27 cellular contexts compared by ENCODE assay signal in genomic region chr12:83796527-83796926, GRCh38.
"Had no signal": no experiment of that assay in that cellular context is flagged by ENCODE, and none has a peak within 500 bp of the region (broad histone marks: within the 10 kb centered on the region; RNA-seq: fewer than 3 reads in every experiment).

No MANE protein-coding gene starts in this region.

- H3K27me3 ChIP-seq: adrenal gland, cardiac muscle cell, heart right ventricle, suprapubic skin, tibial nerve had no signal

- H3K9me3 Mint-ChIP-seq: activated B cell treated with CpG ODN at 0.5 μM for 24 hours; brain; T-helper 2 cell treated with Interferon-gamma antibody and Interleukin-4, amounts not matched to agents 5 μg/mL and 100 μg/mL, for 36 hours had no signal

- H3K4me1 Mint-ChIP-seq: activated B cell treated with CpG ODN at 0.5 μM for 24 hours; naive thymus-derived CD4-positive, alpha-beta T cell had no signal

- H3K4me3 Mint-ChIP-seq: activated B cell treated with CpG ODN at 0.5 μM for 24 hours; activated naive CD8-positive, alpha-beta T cell; activated T-cell treated with anti-CD3 and anti-CD28 coated beads, Interleukin-2, amount 50 U/mL, for 72 hours; brain; effector memory CD8-positive, alpha-beta T cell; naive thymus-derived CD4-positive, alpha-beta T cell; T-helper 2 cell treated with Interferon-gamma antibody and Interleukin-4, amounts not matched to agents 5 μg/mL and 100 μg/mL, for 36 hours had no signal

- ATAC-seq: activated T-cell treated with anti-CD3 and anti-CD28 coated beads, Interleukin-2, amount 50 U/mL, for 72 hours; effector memory CD8-positive, alpha-beta T cell; heart right ventricle; left cardiac atrium; naive thymus-derived CD4-positive, alpha-beta T cell; right cardiac atrium had no signal

- H3K9me3 ChIP-seq: adrenal gland, heart right ventricle, suprapubic skin, tibial nerve had no signal

- H3K4me1 ChIP-seq: adrenal gland, heart right ventricle, suprapubic skin, tibial nerve had no signal

- H3K36me3 ChIP-seq: adrenal gland, cardiac muscle cell, heart right ventricle, suprapubic skin, tibial nerve had no signal

- H3K27me3 Mint-ChIP-seq: activated B cell treated with CpG ODN at 0.5 μM for 24 hours; activated naive CD8-positive, alpha-beta T cell; brain; effector memory CD8-positive, alpha-beta T cell; naive thymus-derived CD4-positive, alpha-beta T cell had no signal

- H3K27ac ChIP-seq: adrenal gland, cardiac muscle cell, coronary artery, heart right ventricle, suprapubic skin, tibial nerve had no signal

- H3K4me3 ChIP-seq: adrenal gland, cardiac muscle cell, coronary artery, heart right ventricle, suprapubic skin, tibial nerve had no signal

- DNase-seq: activated B cell treated with CpG ODN at 0.5 μM for 24 hours; activated effector memory CD4-positive, alpha-beta T cell treated with Interleukin-2 at 50 U/mL for 16 hours; activated naive CD4-positive, alpha-beta T cell treated with Interleukin-2 at 50 U/mL for 16 hours; activated T-cell treated with anti-CD3 and anti-CD28 coated beads for 4 hours; activated T-cell treated with anti-CD3 and anti-CD28 coated beads, Interleukin-2, amount 50 U/mL, for 72 hours; adrenal gland; aorta; effector memory CD8-positive, alpha-beta T cell; foreskin fibroblast; heart right ventricle; left cardiac atrium; mammary epithelial cell; midbrain; naive thymus-derived CD4-positive, alpha-beta T cell; occipital lobe; right cardiac atrium; stimulated activated CD4-positive, alpha-beta T cell treated with anti-CD3 and anti-CD28 coated beads, Interleukin-15, amount 100 ng/mL, for 24 hours; stimulated activated CD4-positive, alpha-beta T cell treated with anti-CD3 and anti-CD28 coated beads, Interleukin-2, amount 100 ng/mL, for 24 hours; stimulated activated naive CD4-positive, alpha-beta T cell; T-helper 1 cell had no signal

- H3K36me3 Mint-ChIP-seq: activated naive CD8-positive, alpha-beta T cell; brain; naive thymus-derived CD4-positive, alpha-beta T cell had no signal

- H3K27ac Mint-ChIP-seq: activated B cell treated with CpG ODN at 0.5 μM for 24 hours; activated naive CD8-positive, alpha-beta T cell; activated T-cell treated with anti-CD3 and anti-CD28 coated beads, Interleukin-2, amount 50 U/mL, for 72 hours; brain; effector memory CD8-positive, alpha-beta T cell; naive thymus-derived CD4-positive, alpha-beta T cell; T-helper 2 cell treated with Interferon-gamma antibody and Interleukin-4, amounts not matched to agents 5 μg/mL and 100 μg/mL, for 36 hours had no signal
